1 cellular context compared by ENCODE assay signal in the genomic region with DNA sequence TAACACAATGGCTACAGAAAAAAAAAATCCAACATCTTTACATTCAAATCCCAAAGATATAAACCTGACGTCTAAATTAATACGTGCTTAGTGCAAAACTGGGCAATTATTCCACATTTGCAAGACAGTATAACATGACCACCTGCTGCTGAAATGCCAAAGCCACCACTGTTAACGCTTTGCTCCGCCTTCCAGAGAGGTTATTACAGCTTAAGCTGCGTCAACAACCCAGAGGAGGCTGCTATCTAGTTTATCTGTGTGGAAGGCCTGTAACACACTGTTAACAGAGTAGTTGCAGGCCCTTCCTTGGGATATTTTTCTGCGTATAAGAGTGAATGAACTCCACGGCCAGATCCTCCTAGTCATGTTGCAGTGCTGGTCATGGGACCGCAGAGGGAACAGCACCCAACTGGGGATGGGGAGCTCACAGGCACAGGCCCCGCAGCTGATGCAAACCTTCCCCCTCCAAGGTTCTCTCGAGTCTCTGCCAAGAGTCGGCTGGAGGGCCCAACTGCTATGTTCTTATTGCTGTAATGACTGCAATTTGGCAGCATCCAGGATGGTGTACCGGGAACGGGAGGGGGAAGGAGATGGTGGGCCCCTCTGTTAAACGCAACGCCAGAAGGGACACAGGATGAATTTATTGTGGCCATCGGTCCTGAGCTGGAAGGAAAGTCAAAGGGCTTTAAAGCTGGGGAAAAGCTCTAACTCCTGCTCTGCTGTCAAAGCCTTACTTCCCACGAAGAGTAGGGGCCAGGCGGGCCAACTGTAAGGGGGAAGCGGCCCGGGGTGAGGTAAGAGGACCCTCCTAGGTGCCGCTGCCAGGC.
A peak's percentile ranks its signal among the peaks of the same experiment; 100 is the strongest.
TF ChIP-seq lines count a peak whose summit lies in the region.

No MANE protein-coding gene starts in this region.

TF ChIP-seq in HepG2, 621 proteins besides CTCF, POLR2A, EP300 and RAD21 (continued from another document and continues in another):
- TF ChIP-seq, protein P1, sequence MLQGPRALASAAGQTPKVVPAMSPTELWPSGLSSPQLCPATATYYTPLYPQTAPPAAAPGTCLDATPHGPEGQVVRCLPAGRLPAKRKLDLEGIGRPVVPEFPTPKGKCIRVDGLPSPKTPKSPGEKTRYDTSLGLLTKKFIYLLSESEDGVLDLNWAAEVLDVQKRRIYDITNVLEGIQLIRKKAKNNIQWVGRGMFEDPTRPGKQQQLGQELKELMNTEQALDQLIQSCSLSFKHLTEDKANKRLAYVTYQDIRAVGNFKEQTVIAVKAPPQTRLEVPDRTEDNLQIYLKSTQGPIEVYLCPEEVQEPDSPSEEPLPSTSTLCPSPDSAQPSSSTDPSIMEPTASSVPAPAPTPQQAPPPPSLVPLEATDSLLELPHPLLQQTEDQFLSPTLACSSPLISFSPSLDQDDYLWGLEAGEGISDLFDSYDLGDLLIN (CRISPR knock-in tag; IDR thresholded peaks at IDR 0.05; ENCODE audit: borderline replicate concordance): no peak
- TF ChIP-seq HMGA1 (CRISPR knock-in tag; conservative IDR thresholded peaks at IDR 0.05): no peak
- TF ChIP-seq, protein P2, sequence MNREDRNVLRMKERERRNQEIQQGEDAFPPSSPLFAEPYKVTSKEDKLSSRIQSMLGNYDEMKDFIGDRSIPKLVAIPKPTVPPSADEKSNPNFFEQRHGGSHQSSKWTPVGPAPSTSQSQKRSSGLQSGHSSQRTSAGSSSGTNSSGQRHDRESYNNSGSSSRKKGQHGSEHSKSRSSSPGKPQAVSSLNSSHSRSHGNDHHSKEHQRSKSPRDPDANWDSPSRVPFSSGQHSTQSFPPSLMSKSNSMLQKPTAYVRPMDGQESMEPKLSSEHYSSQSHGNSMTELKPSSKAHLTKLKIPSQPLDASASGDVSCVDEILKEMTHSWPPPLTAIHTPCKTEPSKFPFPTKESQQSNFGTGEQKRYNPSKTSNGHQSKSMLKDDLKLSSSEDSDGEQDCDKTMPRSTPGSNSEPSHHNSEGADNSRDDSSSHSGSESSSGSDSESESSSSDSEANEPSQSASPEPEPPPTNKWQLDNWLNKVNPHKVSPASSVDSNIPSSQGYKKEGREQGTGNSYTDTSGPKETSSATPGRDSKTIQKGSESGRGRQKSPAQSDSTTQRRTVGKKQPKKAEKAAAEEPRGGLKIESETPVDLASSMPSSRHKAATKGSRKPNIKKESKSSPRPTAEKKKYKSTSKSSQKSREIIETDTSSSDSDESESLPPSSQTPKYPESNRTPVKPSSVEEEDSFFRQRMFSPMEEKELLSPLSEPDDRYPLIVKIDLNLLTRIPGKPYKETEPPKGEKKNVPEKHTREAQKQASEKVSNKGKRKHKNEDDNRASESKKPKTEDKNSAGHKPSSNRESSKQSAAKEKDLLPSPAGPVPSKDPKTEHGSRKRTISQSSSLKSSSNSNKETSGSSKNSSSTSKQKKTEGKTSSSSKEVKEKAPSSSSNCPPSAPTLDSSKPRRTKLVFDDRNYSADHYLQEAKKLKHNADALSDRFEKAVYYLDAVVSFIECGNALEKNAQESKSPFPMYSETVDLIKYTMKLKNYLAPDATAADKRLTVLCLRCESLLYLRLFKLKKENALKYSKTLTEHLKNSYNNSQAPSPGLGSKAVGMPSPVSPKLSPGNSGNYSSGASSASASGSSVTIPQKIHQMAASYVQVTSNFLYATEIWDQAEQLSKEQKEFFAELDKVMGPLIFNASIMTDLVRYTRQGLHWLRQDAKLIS (CRISPR knock-in tag; IDR thresholded peaks at IDR 0.05): no peak
- TF ChIP-seq RFX3 (CRISPR knock-in tag; IDR thresholded peaks at IDR 0.05): no peak
- no peak for TF ChIP-seq CBFB (CRISPR knock-in tag; IDR thresholded peaks at IDR 0.05)
- peak; percentile 52; the same call in 1 of the 2 replicates for TF ChIP-seq ZNF232 (CRISPR knock-in tag; IDR thresholded peaks at IDR 0.05; ENCODE audit: borderline replicate concordance)
- TF ChIP-seq ZNF230 (CRISPR knock-in tag; IDR thresholded peaks at IDR 0.05): 0 out of 2 replicates have a peak, but pooled peaks have one; percentile 30
- TF ChIP-seq KLF16 (CRISPR knock-in tag; IDR thresholded peaks at IDR 0.05): no peak; a peak in 1 of 4 replicates
- TF ChIP-seq TBX3 (IDR thresholded peaks at IDR 0.05; ENCODE audit: borderline replicate concordance): no peak
- TF ChIP-seq SP140L (CRISPR knock-in tag; IDR thresholded peaks at IDR 0.05; ENCODE audit: borderline replicate concordance): no peak
- TF ChIP-seq NFYB (CRISPR knock-in tag; IDR thresholded peaks at IDR 0.05): no peak
- no peak for TF ChIP-seq ZNF816 (CRISPR knock-in tag; IDR thresholded peaks at IDR 0.05; ENCODE audit: borderline replicate concordance)
- TF ChIP-seq, protein P3, sequence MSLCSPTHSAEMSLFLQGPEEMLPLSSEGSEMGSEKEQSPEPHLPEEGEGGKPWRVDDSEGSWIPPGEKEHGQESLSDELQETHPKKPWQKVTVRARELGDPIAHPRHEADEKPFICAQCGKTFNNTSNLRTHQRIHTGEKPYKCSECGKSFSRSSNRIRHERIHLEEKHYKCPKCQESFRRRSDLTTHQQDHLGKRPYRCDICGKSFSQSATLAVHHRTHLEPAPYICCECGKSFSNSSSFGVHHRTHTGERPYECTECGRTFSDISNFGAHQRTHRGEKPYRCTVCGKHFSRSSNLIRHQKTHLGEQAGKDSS (CRISPR knock-in tag; IDR thresholded peaks at IDR 0.05; ENCODE audit: borderline replicate concordance, low read depth): no peak
- TF ChIP-seq XRCC5 (optimal IDR thresholded peaks at IDR 0.05; ENCODE audit: low read length): peak; percentile 14
- no peak; the same call in 1 of the 2 replicates for TF ChIP-seq ZNF747 (CRISPR knock-in tag; IDR thresholded peaks at IDR 0.05; ENCODE audit: borderline replicate concordance)
- no peak for TF ChIP-seq TOE1 (CRISPR knock-in tag; IDR thresholded peaks at IDR 0.05)
- TF ChIP-seq, protein P4, sequence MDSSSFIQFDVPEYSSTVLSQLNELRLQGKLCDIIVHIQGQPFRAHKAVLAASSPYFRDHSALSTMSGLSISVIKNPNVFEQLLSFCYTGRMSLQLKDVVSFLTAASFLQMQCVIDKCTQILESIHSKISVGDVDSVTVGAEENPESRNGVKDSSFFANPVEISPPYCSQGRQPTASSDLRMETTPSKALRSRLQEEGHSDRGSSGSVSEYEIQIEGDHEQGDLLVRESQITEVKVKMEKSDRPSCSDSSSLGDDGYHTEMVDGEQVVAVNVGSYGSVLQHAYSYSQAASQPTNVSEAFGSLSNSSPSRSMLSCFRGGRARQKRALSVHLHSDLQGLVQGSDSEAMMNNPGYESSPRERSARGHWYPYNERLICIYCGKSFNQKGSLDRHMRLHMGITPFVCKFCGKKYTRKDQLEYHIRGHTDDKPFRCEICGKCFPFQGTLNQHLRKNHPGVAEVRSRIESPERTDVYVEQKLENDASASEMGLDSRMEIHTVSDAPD (CRISPR knock-in tag; IDR thresholded peaks at IDR 0.05): 0 out of 2 replicates have a peak, but pooled peaks have one; percentile 5
- TF ChIP-seq TBL1XR1 (IDR thresholded peaks at IDR 0.05; ENCODE audit: borderline replicate concordance, low read length, partially characterized antibody): no peak
- TF ChIP-seq ZNF296 (CRISPR knock-in tag; conservative IDR thresholded peaks at IDR 0.05): no peak; the same call in 1 of the 2 replicates
- TF ChIP-seq ZSCAN21 (CRISPR knock-in tag; IDR thresholded peaks at IDR 0.05; ENCODE audit: borderline replicate concordance): no peak
- 0 out of 2 replicates have a peak, but pooled peaks have one; percentile 34 for TF ChIP-seq STAT5B (CRISPR knock-in tag; IDR thresholded peaks at IDR 0.05)
- TF ChIP-seq ZNF446 (CRISPR knock-in tag; IDR thresholded peaks at IDR 0.05): no peak
- no peak for TF ChIP-seq STAG1 (CRISPR knock-in tag; IDR thresholded peaks at IDR 0.05)
- peak; percentile 23; the same call in 1 of the 2 replicates for TF ChIP-seq NFKB2 (CRISPR knock-in tag; IDR thresholded peaks at IDR 0.05; ENCODE audit: borderline replicate concordance)
- TF ChIP-seq, protein P5, sequence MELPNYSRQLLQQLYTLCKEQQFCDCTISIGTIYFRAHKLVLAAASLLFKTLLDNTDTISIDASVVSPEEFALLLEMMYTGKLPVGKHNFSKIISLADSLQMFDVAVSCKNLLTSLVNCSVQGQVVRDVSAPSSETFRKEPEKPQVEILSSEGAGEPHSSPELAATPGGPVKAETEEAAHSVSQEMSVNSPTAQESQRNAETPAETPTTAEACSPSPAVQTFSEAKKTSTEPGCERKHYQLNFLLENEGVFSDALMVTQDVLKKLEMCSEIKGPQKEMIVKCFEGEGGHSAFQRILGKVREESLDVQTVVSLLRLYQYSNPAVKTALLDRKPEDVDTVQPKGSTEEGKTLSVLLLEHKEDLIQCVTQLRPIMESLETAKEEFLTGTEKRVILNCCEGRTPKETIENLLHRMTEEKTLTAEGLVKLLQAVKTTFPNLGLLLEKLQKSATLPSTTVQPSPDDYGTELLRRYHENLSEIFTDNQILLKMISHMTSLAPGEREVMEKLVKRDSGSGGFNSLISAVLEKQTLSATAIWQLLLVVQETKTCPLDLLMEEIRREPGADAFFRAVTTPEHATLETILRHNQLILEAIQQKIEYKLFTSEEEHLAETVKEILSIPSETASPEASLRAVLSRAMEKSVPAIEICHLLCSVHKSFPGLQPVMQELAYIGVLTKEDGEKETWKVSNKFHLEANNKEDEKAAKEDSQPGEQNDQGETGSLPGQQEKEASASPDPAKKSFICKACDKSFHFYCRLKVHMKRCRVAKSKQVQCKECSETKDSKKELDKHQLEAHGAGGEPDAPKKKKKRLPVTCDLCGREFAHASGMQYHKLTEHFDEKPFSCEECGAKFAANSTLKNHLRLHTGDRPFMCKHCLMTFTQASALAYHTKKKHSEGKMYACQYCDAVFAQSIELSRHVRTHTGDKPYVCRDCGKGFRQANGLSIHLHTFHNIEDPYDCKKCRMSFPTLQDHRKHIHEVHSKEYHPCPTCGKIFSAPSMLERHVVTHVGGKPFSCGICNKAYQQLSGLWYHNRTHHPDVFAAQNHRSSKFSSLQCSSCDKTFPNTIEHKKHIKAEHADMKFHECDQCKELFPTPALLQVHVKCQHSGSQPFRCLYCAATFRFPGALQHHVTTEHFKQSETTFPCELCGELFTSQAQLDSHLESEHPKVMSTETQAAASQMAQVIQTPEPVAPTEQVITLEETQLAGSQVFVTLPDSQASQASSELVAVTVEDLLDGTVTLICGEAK (IDR thresholded peaks at IDR 0.05): no peak
- TF ChIP-seq, protein P5 (CRISPR knock-in tag; IDR thresholded peaks at IDR 0.05): no peak; the same call in 1 of the 2 replicates
- TF ChIP-seq PHF20 (CRISPR knock-in tag; IDR thresholded peaks at IDR 0.05): no peak
- TF ChIP-seq, protein P6, sequence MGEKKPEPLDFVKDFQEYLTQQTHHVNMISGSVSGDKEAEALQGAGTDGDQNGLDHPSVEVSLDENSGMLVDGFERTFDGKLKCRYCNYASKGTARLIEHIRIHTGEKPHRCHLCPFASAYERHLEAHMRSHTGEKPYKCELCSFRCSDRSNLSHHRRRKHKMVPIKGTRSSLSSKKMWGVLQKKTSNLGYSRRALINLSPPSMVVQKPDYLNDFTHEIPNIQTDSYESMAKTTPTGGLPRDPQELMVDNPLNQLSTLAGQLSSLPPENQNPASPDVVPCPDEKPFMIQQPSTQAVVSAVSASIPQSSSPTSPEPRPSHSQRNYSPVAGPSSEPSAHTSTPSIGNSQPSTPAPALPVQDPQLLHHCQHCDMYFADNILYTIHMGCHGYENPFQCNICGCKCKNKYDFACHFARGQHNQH (CRISPR knock-in tag; IDR thresholded peaks at IDR 0.05): no peak
- no peak for TF ChIP-seq ZNF441 (CRISPR knock-in tag; IDR thresholded peaks at IDR 0.05; ENCODE audit: borderline replicate concordance)
- TF ChIP-seq ATAD3A (CRISPR knock-in tag; IDR thresholded peaks at IDR 0.05): no peak
- TF ChIP-seq PAF1 (CRISPR knock-in tag; IDR thresholded peaks at IDR 0.05): no peak
- TF ChIP-seq ZNF615 (CRISPR knock-in tag; IDR thresholded peaks at IDR 0.05; ENCODE audit: borderline replicate concordance): no peak
- TF ChIP-seq, protein P7, sequence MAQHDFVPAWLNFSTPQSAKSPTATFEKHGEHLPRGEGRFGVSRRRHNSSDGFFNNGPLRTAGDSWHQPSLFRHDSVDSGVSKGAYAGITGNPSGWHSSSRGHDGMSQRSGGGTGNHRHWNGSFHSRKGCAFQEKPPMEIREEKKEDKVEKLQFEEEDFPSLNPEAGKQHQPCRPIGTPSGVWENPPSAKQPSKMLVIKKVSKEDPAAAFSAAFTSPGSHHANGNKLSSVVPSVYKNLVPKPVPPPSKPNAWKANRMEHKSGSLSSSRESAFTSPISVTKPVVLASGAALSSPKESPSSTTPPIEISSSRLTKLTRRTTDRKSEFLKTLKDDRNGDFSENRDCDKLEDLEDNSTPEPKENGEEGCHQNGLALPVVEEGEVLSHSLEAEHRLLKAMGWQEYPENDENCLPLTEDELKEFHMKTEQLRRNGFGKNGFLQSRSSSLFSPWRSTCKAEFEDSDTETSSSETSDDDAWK (CRISPR knock-in tag; IDR thresholded peaks at IDR 0.05): no peak
- TF ChIP-seq ZNF225 (CRISPR knock-in tag; IDR thresholded peaks at IDR 0.05): no peak; the same call in 1 of the 2 replicates
- TF ChIP-seq, protein P8, sequence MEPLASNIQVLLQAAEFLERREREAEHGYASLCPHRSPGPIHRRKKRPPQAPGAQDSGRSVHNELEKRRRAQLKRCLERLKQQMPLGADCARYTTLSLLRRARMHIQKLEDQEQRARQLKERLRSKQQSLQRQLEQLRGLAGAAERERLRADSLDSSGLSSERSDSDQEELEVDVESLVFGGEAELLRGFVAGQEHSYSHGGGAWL (CRISPR knock-in tag; IDR thresholded peaks at IDR 0.05): 0 out of 2 replicates have a peak, but pooled peaks have one; percentile 17
- no peak for TF ChIP-seq CCDC6 (CRISPR knock-in tag; IDR thresholded peaks at IDR 0.05)
- no peak for TF ChIP-seq ARNT (IDR thresholded peaks at IDR 0.05)
- TF ChIP-seq ZEB1 (IDR thresholded peaks at IDR 0.05; ENCODE audit: insufficient replicate concordance, low read depth): no peak
- TF ChIP-seq ZBTB3 (CRISPR knock-in tag; IDR thresholded peaks at IDR 0.05; ENCODE audit: borderline replicate concordance, low read depth): no peak; the same call in 1 of the 2 replicates
- no peak for TF ChIP-seq KDM5A (IDR thresholded peaks at IDR 0.05; ENCODE audit: borderline replicate concordance, low read length)
